In the genomic region with DNA sequence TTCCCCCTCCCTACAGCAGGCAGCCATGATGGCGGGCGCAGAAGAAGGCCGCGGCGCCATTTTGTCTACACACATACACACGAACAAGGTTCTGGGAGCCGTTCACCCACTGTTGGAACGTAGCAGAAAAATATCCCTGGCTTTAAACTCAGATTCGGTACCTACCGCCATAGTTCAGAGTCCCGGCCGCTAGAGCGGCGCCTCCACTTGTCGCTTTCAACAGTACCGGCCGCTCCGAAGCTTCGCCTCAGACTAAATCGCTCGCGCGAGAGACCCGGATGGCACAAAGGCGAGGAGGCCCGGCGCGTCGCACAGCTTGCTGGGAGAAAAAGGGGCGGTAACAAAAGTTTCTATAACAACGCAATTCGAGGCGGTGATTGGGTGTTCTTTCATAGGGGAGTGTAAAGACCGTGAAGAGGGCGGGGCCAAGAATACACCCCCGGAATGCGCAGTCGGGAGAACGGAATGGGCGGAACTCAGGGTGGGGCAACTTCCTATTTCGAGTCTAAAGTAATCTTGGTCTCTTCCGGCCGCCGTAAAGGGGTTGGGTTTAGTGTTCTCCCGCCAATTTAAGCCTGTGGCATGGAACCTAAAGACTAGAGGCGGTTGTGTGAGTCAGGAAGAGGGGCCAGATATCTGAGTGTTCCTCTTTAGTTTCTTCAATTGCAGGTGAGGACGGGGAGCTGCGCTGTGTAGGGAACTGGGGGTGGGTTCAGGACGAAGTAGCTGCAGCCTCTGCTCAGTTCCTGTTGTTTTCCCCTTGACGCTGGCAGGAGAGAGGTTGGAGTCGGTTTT, we compare ENCODE assay signal across 1 cellular context.
TF ChIP-seq lines count a peak whose summit lies in the region.

A gene with protein sequence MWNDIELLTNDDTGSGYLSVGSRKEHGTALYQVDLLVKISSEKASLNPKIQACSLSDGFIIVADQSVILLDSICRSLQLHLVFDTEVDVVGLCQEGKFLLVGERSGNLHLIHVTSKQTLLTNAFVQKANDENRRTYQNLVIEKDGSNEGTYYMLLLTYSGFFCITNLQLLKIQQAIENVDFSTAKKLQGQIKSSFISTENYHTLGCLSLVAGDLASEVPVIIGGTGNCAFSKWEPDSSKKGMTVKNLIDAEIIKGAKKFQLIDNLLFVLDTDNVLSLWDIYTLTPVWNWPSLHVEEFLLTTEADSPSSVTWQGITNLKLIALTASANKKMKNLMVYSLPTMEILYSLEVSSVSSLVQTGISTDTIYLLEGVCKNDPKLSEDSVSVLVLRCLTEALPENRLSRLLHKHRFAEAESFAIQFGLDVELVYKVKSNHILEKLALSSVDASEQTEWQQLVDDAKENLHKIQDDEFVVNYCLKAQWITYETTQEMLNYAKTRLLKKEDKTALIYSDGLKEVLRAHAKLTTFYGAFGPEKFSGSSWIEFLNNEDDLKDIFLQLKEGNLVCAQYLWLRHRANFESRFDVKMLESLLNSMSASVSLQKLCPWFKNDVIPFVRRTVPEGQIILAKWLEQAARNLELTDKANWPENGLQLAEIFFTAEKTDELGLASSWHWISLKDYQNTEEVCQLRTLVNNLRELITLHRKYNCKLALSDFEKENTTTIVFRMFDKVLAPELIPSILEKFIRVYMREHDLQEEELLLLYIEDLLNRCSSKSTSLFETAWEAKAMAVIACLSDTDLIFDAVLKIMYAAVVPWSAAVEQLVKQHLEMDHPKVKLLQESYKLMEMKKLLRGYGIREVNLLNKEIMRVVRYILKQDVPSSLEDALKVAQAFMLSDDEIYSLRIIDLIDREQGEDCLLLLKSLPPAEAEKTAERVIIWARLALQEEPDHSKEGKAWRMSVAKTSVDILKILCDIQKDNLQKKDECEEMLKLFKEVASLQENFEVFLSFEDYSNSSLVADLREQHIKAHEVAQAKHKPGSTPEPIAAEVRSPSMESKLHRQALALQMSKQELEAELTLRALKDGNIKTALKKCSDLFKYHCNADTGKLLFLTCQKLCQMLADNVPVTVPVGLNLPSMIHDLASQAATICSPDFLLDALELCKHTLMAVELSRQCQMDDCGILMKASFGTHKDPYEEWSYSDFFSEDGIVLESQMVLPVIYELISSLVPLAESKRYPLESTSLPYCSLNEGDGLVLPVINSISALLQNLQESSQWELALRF (N-terminal part only) (plus strand): TSS at position 567 of the 795 bp plus-strand sequence. CDS start 2,815 bp downstream, outside the sequence.
A gene with protein sequence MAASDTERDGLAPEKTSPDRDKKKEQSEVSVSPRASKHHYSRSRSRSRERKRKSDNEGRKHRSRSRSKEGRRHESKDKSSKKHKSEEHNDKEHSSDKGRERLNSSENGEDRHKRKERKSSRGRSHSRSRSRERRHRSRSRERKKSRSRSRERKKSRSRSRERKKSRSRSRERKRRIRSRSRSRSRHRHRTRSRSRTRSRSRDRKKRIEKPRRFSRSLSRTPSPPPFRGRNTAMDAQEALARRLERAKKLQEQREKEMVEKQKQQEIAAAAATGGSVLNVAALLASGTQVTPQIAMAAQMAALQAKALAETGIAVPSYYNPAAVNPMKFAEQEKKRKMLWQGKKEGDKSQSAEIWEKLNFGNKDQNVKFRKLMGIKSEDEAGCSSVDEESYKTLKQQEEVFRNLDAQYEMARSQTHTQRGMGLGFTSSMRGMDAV (minus strand): TSS at position 254 of the 795 bp plus-strand sequence. CDS start 83 bp downstream, at position 171.

TF ChIP-seq in K562, 482 proteins besides CTCF, POLR2A, EP300 and RAD21 (continued from another document and continues in another):
- TF ChIP-seq, protein P1, sequence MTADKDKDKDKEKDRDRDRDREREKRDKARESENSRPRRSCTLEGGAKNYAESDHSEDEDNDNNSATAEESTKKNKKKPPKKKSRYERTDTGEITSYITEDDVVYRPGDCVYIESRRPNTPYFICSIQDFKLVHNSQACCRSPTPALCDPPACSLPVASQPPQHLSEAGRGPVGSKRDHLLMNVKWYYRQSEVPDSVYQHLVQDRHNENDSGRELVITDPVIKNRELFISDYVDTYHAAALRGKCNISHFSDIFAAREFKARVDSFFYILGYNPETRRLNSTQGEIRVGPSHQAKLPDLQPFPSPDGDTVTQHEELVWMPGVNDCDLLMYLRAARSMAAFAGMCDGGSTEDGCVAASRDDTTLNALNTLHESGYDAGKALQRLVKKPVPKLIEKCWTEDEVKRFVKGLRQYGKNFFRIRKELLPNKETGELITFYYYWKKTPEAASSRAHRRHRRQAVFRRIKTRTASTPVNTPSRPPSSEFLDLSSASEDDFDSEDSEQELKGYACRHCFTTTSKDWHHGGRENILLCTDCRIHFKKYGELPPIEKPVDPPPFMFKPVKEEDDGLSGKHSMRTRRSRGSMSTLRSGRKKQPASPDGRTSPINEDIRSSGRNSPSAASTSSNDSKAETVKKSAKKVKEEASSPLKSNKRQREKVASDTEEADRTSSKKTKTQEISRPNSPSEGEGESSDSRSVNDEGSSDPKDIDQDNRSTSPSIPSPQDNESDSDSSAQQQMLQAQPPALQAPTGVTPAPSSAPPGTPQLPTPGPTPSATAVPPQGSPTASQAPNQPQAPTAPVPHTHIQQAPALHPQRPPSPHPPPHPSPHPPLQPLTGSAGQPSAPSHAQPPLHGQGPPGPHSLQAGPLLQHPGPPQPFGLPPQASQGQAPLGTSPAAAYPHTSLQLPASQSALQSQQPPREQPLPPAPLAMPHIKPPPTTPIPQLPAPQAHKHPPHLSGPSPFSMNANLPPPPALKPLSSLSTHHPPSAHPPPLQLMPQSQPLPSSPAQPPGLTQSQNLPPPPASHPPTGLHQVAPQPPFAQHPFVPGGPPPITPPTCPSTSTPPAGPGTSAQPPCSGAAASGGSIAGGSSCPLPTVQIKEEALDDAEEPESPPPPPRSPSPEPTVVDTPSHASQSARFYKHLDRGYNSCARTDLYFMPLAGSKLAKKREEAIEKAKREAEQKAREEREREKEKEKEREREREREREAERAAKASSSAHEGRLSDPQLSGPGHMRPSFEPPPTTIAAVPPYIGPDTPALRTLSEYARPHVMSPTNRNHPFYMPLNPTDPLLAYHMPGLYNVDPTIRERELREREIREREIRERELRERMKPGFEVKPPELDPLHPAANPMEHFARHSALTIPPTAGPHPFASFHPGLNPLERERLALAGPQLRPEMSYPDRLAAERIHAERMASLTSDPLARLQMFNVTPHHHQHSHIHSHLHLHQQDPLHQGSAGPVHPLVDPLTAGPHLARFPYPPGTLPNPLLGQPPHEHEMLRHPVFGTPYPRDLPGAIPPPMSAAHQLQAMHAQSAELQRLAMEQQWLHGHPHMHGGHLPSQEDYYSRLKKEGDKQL (CRISPR knock-in tag; IDR thresholded peaks at IDR 0.05; ENCODE audit: borderline replicate concordance): no peak
- TF ChIP-seq TAF7 (tag; IDR thresholded peaks at IDR 0.05) (peak; percentile 98), ZNF445 (CRISPR knock-in tag; IDR thresholded peaks at IDR 0.05; ENCODE audit: low read depth) (no peak), TAF9B (IDR thresholded peaks at IDR 0.05; ENCODE audit: partially characterized antibody) (peak; percentile 93), ZNF57 (CRISPR knock-in tag; IDR thresholded peaks at IDR 0.05) (no peak), ZNF586 (CRISPR knock-in tag; conservative IDR thresholded peaks at IDR 0.05) (no peak), CBFB (CRISPR knock-in tag; IDR thresholded peaks at IDR 0.05) (no peak), ZNF436 (CRISPR knock-in tag; IDR thresholded peaks at IDR 0.05) (no peak), ZNF134 (CRISPR knock-in tag; conservative IDR thresholded peaks at IDR 0.05) (no peak), HDAC6 (IDR thresholded peaks at IDR 0.05; ENCODE audit: low read depth, low read length) (no peak), TEAD2 (tag; IDR thresholded peaks at IDR 0.05) (peak; percentile 85), SNIP1 (IDR thresholded peaks at IDR 0.05; ENCODE audit: low read depth) (no peak), ZNF696 (CRISPR knock-in tag; conservative IDR thresholded peaks at IDR 0.05) (no peak), ZNF75A (CRISPR knock-in tag; IDR thresholded peaks at IDR 0.05) (no peak), CCNT2 (IDR thresholded peaks at IDR 0.05; ENCODE audit: borderline replicate concordance, extremely low read depth, insufficient read length, low read depth, low read length) (peak; percentile 12), BMI1 (IDR thresholded peaks at IDR 0.05; ENCODE audit: low read length) (peak; percentile 71; the same call in 1 of the 2 replicates), BRD4 (IDR thresholded peaks at IDR 0.05) (peak; percentile 99), SRSF7 (optimal IDR thresholded peaks at IDR 0.05; ENCODE audit: low read depth, low read length) (no peak), STAT5B (CRISPR knock-in tag; IDR thresholded peaks at IDR 0.05) (no peak), TRIM28 (IDR thresholded peaks at IDR 0.05) (peak; percentile 12; the same call in 1 of the 2 replicates), NR1H2 (CRISPR knock-in tag; IDR thresholded peaks at IDR 0.05) (0 out of 2 replicates have a peak, but pooled peaks have one; percentile 21), CBFA2T2 (conservative IDR thresholded peaks at IDR 0.05) (no peak), ZBTB17 (CRISPR knock-in tag; IDR thresholded peaks at IDR 0.05) (peak; percentile 52; the same call in 1 of the 2 replicates)
- TF ChIP-seq, protein P2, sequence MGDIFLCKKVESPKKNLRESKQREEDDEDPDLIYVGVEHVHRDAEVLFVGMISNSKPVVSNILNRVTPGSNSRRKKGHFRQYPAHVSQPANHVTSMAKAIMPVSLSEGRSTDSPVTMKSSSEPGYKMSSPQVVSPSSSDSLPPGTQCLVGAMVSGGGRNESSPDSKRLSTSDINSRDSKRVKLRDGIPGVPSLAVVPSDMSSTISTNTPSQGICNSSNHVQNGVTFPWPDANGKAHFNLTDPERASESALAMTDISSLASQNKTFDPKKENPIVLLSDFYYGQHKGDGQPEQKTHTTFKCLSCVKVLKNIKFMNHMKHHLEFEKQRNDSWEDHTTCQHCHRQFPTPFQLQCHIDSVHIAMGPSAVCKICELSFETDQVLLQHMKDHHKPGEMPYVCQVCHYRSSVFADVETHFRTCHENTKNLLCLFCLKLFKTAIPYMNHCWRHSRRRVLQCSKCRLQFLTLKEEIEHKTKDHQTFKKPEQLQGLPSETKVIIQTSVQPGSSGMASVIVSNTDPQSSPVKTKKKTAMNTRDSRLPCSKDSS (IDR thresholded peaks at IDR 0.05; ENCODE audit: low read depth, partially characterized antibody): no peak
- TF ChIP-seq, protein P3, sequence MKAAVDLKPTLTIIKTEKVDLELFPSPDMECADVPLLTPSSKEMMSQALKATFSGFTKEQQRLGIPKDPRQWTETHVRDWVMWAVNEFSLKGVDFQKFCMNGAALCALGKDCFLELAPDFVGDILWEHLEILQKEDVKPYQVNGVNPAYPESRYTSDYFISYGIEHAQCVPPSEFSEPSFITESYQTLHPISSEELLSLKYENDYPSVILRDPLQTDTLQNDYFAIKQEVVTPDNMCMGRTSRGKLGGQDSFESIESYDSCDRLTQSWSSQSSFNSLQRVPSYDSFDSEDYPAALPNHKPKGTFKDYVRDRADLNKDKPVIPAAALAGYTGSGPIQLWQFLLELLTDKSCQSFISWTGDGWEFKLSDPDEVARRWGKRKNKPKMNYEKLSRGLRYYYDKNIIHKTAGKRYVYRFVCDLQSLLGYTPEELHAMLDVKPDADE (conservative IDR thresholded peaks at IDR 0.05; ENCODE audit: control insufficient read depth, low read depth, low read length): peak; percentile 61; the same call in 1 of the 2 replicates
- TF ChIP-seq, protein P4, sequence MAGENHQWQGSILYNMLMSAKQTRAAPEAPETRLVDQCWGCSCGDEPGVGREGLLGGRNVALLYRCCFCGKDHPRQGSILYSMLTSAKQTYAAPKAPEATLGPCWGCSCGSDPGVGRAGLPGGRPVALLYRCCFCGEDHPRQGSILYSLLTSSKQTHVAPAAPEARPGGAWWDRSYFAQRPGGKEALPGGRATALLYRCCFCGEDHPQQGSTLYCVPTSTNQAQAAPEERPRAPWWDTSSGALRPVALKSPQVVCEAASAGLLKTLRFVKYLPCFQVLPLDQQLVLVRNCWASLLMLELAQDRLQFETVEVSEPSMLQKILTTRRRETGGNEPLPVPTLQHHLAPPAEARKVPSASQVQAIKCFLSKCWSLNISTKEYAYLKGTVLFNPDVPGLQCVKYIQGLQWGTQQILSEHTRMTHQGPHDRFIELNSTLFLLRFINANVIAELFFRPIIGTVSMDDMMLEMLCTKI (IDR thresholded peaks at IDR 0.05; ENCODE audit: partially characterized antibody): no peak
- TF ChIP-seq, protein P5, sequence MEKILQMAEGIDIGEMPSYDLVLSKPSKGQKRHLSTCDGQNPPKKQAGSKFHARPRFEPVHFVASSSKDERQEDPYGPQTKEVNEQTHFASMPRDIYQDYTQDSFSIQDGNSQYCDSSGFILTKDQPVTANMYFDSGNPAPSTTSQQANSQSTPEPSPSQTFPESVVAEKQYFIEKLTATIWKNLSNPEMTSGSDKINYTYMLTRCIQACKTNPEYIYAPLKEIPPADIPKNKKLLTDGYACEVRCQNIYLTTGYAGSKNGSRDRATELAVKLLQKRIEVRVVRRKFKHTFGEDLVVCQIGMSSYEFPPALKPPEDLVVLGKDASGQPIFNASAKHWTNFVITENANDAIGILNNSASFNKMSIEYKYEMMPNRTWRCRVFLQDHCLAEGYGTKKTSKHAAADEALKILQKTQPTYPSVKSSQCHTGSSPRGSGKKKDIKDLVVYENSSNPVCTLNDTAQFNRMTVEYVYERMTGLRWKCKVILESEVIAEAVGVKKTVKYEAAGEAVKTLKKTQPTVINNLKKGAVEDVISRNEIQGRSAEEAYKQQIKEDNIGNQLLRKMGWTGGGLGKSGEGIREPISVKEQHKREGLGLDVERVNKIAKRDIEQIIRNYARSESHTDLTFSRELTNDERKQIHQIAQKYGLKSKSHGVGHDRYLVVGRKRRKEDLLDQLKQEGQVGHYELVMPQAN (IDR thresholded peaks at IDR 0.05; ENCODE audit: borderline replicate concordance): peak; percentile 91
- TF ChIP-seq, protein P6, sequence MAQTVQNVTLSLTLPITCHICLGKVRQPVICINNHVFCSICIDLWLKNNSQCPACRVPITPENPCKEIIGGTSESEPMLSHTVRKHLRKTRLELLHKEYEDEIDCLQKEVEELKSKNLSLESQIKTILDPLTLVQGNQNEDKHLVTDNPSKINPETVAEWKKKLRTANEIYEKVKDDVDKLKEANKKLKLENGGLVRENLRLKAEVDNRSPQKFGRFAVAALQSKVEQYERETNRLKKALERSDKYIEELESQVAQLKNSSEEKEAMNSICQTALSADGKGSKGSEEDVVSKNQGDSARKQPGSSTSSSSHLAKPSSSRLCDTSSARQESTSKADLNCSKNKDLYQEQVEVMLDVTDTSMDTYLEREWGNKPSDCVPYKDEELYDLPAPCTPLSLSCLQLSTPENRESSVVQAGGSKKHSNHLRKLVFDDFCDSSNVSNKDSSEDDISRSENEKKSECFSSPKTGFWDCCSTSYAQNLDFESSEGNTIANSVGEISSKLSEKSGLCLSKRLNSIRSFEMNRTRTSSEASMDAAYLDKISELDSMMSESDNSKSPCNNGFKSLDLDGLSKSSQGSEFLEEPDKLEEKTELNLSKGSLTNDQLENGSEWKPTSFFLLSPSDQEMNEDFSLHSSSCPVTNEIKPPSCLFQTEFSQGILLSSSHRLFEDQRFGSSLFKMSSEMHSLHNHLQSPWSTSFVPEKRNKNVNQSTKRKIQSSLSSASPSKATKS (CRISPR knock-in tag; IDR thresholded peaks at IDR 0.05): no peak
